ENCODE assay signal across 8 cellular contexts in genomic region chr5:86679529-86679928, GRCh38.
DNase-seq lines count a peak whose midpoint lies in the region; ATAC-seq, FAIRE-seq and TF ChIP-seq lines count a peak whose summit lies in the region.

No MANE protein-coding gene starts in this region.

- TF ChIP-seq CTCF in GM12872 (IDR thresholded peaks at IDR 0.05; ENCODE audit: insufficient read depth, low read depth, low read length) = peak; percentile 44; the same call in 1 of the 3 replicates

- no peaks in the 10 kb centered on the region for H3K4me1 Mint-ChIP-seq in activated T-cell treated with anti-CD3 and anti-CD28 coated beads, Interleukin-2, amount 50 U/mL, for 24 hours (ENCODE audit: low read depth)

- peak; percentile 45 for FAIRE-seq in TTC549 (lab: Jason Lieb, UNC)
- peak; percentile 83 for FAIRE-seq in frontal cortex (lab: Jason Lieb, UNC)

- H3K27me3 Mint-ChIP-seq in activated T-cell treated with anti-CD3 and anti-CD28 coated beads, Interleukin-2, amount 50 U/mL, for 24 hours = no peaks in the 10 kb centered on the region

- H3K27ac Mint-ChIP-seq in activated T-cell treated with anti-CD3 and anti-CD28 coated beads, Interleukin-2, amount 50 U/mL, for 24 hours = no peak overlapping the region

- no peaks in the 10 kb centered on the region for H3K9me3 Mint-ChIP-seq in activated T-cell treated with anti-CD3 and anti-CD28 coated beads, Interleukin-2, amount 50 U/mL, for 24 hours

- H3K4me3 Mint-ChIP-seq in activated T-cell treated with anti-CD3 and anti-CD28 coated beads, Interleukin-2, amount 50 U/mL, for 24 hours = no peak overlapping the region

- DNase-seq in NCI-H146 (lab: John Stamatoyannopoulos, UW) (peak; percentile 38), frontal cortex (ENCODE audit: low spot score in 2 of 2) (peak; percentile 6 to 32), pulmonary artery endothelial cell (ENCODE audit: low read depth, low spot score) (peak; percentile 41), middle frontal gyrus (ENCODE audit: extremely low spot score, low spot score) (no peak)
- DNase-seq in activated T-cell treated with anti-CD3 and anti-CD28 coated beads, Interleukin-2, amount 50 U/mL, for 24 hours = no peak

- no peaks in the 10 kb centered on the region for H3K36me3 Mint-ChIP-seq in activated T-cell treated with anti-CD3 and anti-CD28 coated beads, Interleukin-2, amount 50 U/mL, for 24 hours (ENCODE audit: low read depth)

- peak; percentile 58 for ATAC-seq in HG02610 (IDR thresholded peaks at IDR 0.05; ENCODE audit: unreplicated experiment)

Comparison
In these comparisons a context has a peak if more than half of its experiments do, and no peak if none do; other contexts are left out.
1. DNase-seq: peak in NCI-H146 (single experiment), frontal cortex (2 of 2) and pulmonary artery endothelial cell (single experiment); none in middle frontal gyrus (single experiment) and activated T-cell treated with anti-CD3 and anti-CD28 coated beads, Interleukin-2, amount 50 U/mL, for 24 hours (single experiment).